9 cellular contexts compared by ENCODE assay signal in the genomic region with DNA sequence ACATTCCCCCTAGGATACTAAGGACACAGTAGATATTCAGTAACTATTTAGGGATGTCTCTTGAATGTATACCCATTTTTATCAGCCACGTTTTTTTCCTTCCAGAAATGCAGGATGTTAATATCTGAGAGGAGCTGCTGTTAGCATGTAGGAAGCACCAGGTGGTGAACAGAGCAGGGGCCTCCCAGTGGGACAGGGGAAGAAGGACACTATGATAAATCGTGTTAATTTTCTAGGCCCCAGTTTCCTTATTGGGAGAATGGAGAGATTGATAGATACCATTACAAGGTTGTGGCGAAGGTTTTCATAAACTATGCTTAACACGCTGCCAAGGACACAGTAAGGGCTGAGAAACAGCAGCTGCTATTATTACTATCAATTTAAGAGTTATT. TPM values are rescaled to one million over a fixed set of nuclear protein-coding genes. Genes with fewer than 3 reads are reported as not detected.
DNase-seq lines count a peak whose midpoint lies in the region; ATAC-seq, FAIRE-seq and TF ChIP-seq lines count a peak whose summit lies in the region.
"Had no signal": no experiment of that assay in that cellular context is flagged by ENCODE, and none has a peak within 500 bp of the region (broad histone marks: within the 10 kb centered on the region; RNA-seq: fewer than 3 reads in every experiment).

No MANE protein-coding gene starts in this region.

- TF ChIP-seq CTCF in GM12864 (IDR thresholded peaks at IDR 0.05; ENCODE audit: low read depth, low read length, missing control alignments) (no peak), fibroblast of mammary gland (conservative IDR thresholded peaks at IDR 0.05; ENCODE audit: control insufficient read depth, insufficient read depth, low read depth, low read length) (no peak), prostate gland (IDR thresholded peaks at IDR 0.05) (no peak)

- TF ChIP-seq POLR2A in prostate gland (IDR thresholded peaks at IDR 0.05) = no peak

- H3K27me3 ChIP-seq in SJCRH30 = peaks cover 8% of the 10 kb centered on the region; the same call in 1 of the 2 replicates
- H3K27me3 ChIP-seq in prostate gland (replicated peaks; ENCODE audit: insufficient read depth) = no peaks in the 10 kb centered on the region
- H3K27me3 ChIP-seq in small intestine (ENCODE audit: control insufficient read depth in 2 of 2, insufficient read depth in 2 of 2, low read length in 2 of 2) = peaks cover 0 to 3% of the 10 kb centered on the region in 2 donors

- H3K9me3 ChIP-seq in SJCRH30 (replicated peaks) = no peaks in the 10 kb centered on the region
- no peaks in the 10 kb centered on the region for H3K9me3 ChIP-seq in prostate gland
- no peaks in the 10 kb centered on the region for H3K9me3 ChIP-seq in small intestine (ENCODE audit: control insufficient read depth, low read depth)

- FAIRE-seq in small intestine (lab: Jason Lieb, UNC) = no peak

- no peaks in the 10 kb centered on the region for H3K36me3 ChIP-seq in SJCRH30
- H3K36me3 ChIP-seq in prostate gland = no peaks in the 10 kb centered on the region
- H3K36me3 ChIP-seq in small intestine (ENCODE audit: control insufficient read depth in 2 of 2, insufficient read depth in 2 of 2, low read length in 2 of 2) = no peaks in the 10 kb centered on the region

- H3K4me1 ChIP-seq in SJCRH30 (no peaks in the 10 kb centered on the region), prostate gland (replicated peaks) (no peaks in the 10 kb centered on the region), small intestine (ENCODE audit: control insufficient read depth in 2 of 2, insufficient read depth in 1 of 2, low read depth in 1 of 2, low read length in 1 of 2) (peaks cover 0 to 2% of the 10 kb centered on the region in 2 donors)

- no peak for DNase-seq in GM12864 (ENCODE audit: low read depth)
- DNase-seq in SJCRH30 = no peak
- no peak for DNase-seq in fibroblast of mammary gland (ENCODE audit: low read depth)
- DNase-seq in prostate gland (ENCODE audit: low spot score) = no peak
- DNase-seq in small intestine = no peak
- DNase-seq in NCI-H774 (lab: John Stamatoyannopoulos, UW) = no peak

- intact Hi-C loops in prostate gland (cut with DNase I) = no loop called here

- WGBS in prostate gland = 10% methylated on average over 4 of the region's 4 CpGs
- WGBS in small intestine, 3 donors = 8 to 13% (median 12%) methylated on average over 4 of the region's 4 CpGs

- ATAC-seq in HG03565 (IDR thresholded peaks at IDR 0.05; ENCODE audit: unreplicated experiment) = no peak
- no peak for ATAC-seq in HG03039 (IDR thresholded peaks at IDR 0.05; ENCODE audit: unreplicated experiment)

- H3K27ac ChIP-seq in SJCRH30 (no peak overlapping the region), prostate gland (no peak overlapping the region), small intestine (ENCODE audit: low read depth in 1 of 2, low read length in 1 of 2) (no peak overlapping the region)

- peak overlapping the region; percentile 66 for H3K4me3 ChIP-seq in GM12864 (ENCODE audit: low read depth, low read length)
- peak overlapping the region; percentile 52 for H3K4me3 ChIP-seq in SJCRH30
- H3K4me3 ChIP-seq in fibroblast of mammary gland (ENCODE audit: control insufficient read depth, low read depth, low read length) = peak overlapping the region; percentile 65
- H3K4me3 ChIP-seq in prostate gland = peak overlapping the region; percentile 40 to 62
- H3K4me3 ChIP-seq in small intestine (ENCODE audit: low read depth in 1 of 2, low read length in 2 of 2) = peak overlapping the region in 1 of 2 donors; percentile 50

RNA-seq across cellular contexts. Expression of a gene that starts 45.4 kb away (rescaled TPM):
- not detected in 2 replicates for total RNA-seq in SJCRH30 (2014; rRNA removed; shearing (Covaris generic))
- 1 to 10 TPM in 1 of 2 donors, not detected in 1; 4.4 TPM for total RNA-seq in prostate gland
- polyA plus RNA-seq in small intestine = not detected
- total RNA-seq: subcutaneous adipose tissue had no signal

RNA-seq across cellular contexts. Expression of a gene that starts 51.5 kb away (rescaled TPM):
- 73.4 and 77.7 TPM in 2 replicates for total RNA-seq in SJCRH30 (2014; rRNA removed; shearing (Covaris generic))
- 10 to 100 TPM; 27.8 to 65.0 TPM for total RNA-seq in prostate gland
- 10 to 100 TPM; 15.0 to 24.0 (median 16.2) TPM for polyA plus RNA-seq in small intestine
